In the genomic region with DNA sequence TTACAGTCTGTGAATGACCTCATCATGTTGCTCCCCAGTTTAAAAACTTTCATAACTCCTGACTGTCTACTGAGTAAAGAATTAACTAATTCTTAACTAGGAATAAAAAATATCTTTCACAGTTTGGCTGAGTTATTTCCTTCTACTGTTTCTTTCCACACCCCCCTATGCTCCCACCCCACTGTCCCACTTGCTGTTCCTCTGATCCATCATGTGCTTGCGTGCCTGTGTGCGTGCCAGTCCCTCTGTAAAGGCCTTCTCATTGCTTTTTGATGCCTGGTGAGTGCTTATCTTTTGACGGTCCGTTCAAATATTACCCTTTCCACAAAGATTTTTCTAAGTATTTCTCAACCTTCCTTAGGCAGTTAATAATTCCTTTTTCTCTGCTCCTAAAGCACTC, we compare ENCODE assay signal across 18 cellular contexts.
"Had no signal": no experiment of that assay in that cellular context is flagged by ENCODE, and none has a peak within 500 bp of the region (broad histone marks: within the 10 kb centered on the region; RNA-seq: fewer than 3 reads in every experiment).

No MANE protein-coding gene starts in this region.

- H3K27me3 Mint-ChIP-seq: activated CD4-positive, alpha-beta T cell treated with anti-CD3 and anti-CD28 coated beads, Interleukin-2, amount 10 ng/mL, durations not matched to agents 24 days and 14 days; activated naive CD8-positive, alpha-beta T cell treated with anti-CD3 and anti-CD28 coated beads, Interleukin-2, amount 50 U/mL, for 24 hours; natural killer cell treated with Interleukin-12 subunit alpha and Interleukin-12 subunit beta and Interleukin-15 and Interleukin-18, amount 100 ng/mL, for 72 hours; stimulated activated naive CD8-positive, alpha-beta T cell treated with anti-CD3 and anti-CD28 coated beads, Interleukin-15, amount 100 ng/mL, for 72 hours; T-helper 17 cell; type B pancreatic cell had no signal

- H3K27ac Mint-ChIP-seq: activated CD4-positive, alpha-beta T cell treated with anti-CD3 and anti-CD28 coated beads, Interleukin-2, amount 10 ng/mL, durations not matched to agents 24 days and 14 days; activated naive CD8-positive, alpha-beta T cell treated with anti-CD3 and anti-CD28 coated beads, Interleukin-2, amount 50 U/mL, for 24 hours; activated T-helper 1 cell treated with anti-CD3 and anti-CD28 coated beads, Interleukin-12 subunit alpha, Interleukin-12 subunit beta, Interleukin-2, Interleukin-4 antibody, amounts not matched to agents 30 ng/mL and 10 ng/mL and 1 ng/mL, durations not matched to agents 14 hours and 24 hours and 36 hours; natural killer cell treated with Interleukin-12 subunit alpha and Interleukin-12 subunit beta and Interleukin-15 and Interleukin-18, amount 100 ng/mL, for 72 hours; T-helper 17 cell; type B pancreatic cell had no signal

- H3K4me3 Mint-ChIP-seq: activated CD4-positive, alpha-beta T cell treated with anti-CD3 and anti-CD28 coated beads, Interleukin-2, amount 10 ng/mL, durations not matched to agents 24 days and 14 days; activated naive CD8-positive, alpha-beta T cell treated with anti-CD3 and anti-CD28 coated beads, Interleukin-2, amount 50 U/mL, for 24 hours; activated T-helper 1 cell treated with anti-CD3 and anti-CD28 coated beads, Interleukin-12 subunit alpha, Interleukin-12 subunit beta, Interleukin-2, Interleukin-4 antibody, amounts not matched to agents 30 ng/mL and 10 ng/mL and 1 ng/mL, durations not matched to agents 14 hours and 24 hours and 36 hours; natural killer cell treated with Interleukin-12 subunit alpha and Interleukin-12 subunit beta and Interleukin-15 and Interleukin-18, amount 100 ng/mL, for 72 hours; stimulated activated naive CD8-positive, alpha-beta T cell treated with anti-CD3 and anti-CD28 coated beads, Interleukin-15, amount 100 ng/mL, for 72 hours; T-helper 17 cell; type B pancreatic cell had no signal

- DNase-seq: activated CD4-positive, alpha-beta T cell treated with anti-CD3 and anti-CD28 coated beads, Interleukin-2, amount 10 ng/mL, durations not matched to agents 24 days and 14 days; activated CD8-positive, alpha-beta memory T cell treated with anti-CD3 and anti-CD28 coated beads for 24 hours; activated naive CD4-positive, alpha-beta T cell; activated naive CD8-positive, alpha-beta T cell treated with anti-CD3 and anti-CD28 coated beads, Interleukin-2, amount 50 U/mL, for 24 hours; colonic mucosa; effector CD4-positive, alpha-beta T cell; foreskin melanocyte; head of caudate nucleus; mammary epithelial cell; psoas muscle; right lobe of liver; SIG-M5; stimulated activated naive CD8-positive, alpha-beta T cell treated with anti-CD3 and anti-CD28 coated beads, Interleukin-15, amount 100 ng/mL, for 72 hours; T-helper 17 cell; WERI-Rb-1 had no signal

- ATAC-seq: activated naive CD8-positive, alpha-beta T cell treated with anti-CD3 and anti-CD28 coated beads, Interleukin-2, amount 50 U/mL, for 24 hours; natural killer cell treated with Interleukin-12 subunit alpha and Interleukin-12 subunit beta and Interleukin-15 and Interleukin-18, amount 100 ng/mL, for 72 hours; psoas muscle; right lobe of liver; stimulated activated naive CD8-positive, alpha-beta T cell treated with anti-CD3 and anti-CD28 coated beads, Interleukin-15, amount 100 ng/mL, for 72 hours; T-helper 17 cell had no signal

- H3K4me1 Mint-ChIP-seq: stimulated activated naive CD8-positive, alpha-beta T cell treated with anti-CD3 and anti-CD28 coated beads, Interleukin-15, amount 100 ng/mL, for 72 hours had no signal

- H3K9me3 Mint-ChIP-seq: activated CD4-positive, alpha-beta T cell treated with anti-CD3 and anti-CD28 coated beads, Interleukin-2, amount 10 ng/mL, durations not matched to agents 24 days and 14 days; activated naive CD8-positive, alpha-beta T cell treated with anti-CD3 and anti-CD28 coated beads, Interleukin-2, amount 50 U/mL, for 24 hours; activated T-helper 1 cell treated with anti-CD3 and anti-CD28 coated beads, Interleukin-12 subunit alpha, Interleukin-12 subunit beta, Interleukin-2, Interleukin-4 antibody, amounts not matched to agents 30 ng/mL and 10 ng/mL and 1 ng/mL, durations not matched to agents 14 hours and 24 hours and 36 hours; natural killer cell treated with Interleukin-12 subunit alpha and Interleukin-12 subunit beta and Interleukin-15 and Interleukin-18, amount 100 ng/mL, for 72 hours; stimulated activated naive CD8-positive, alpha-beta T cell treated with anti-CD3 and anti-CD28 coated beads, Interleukin-15, amount 100 ng/mL, for 72 hours; type B pancreatic cell had no signal
